In the genomic region with DNA sequence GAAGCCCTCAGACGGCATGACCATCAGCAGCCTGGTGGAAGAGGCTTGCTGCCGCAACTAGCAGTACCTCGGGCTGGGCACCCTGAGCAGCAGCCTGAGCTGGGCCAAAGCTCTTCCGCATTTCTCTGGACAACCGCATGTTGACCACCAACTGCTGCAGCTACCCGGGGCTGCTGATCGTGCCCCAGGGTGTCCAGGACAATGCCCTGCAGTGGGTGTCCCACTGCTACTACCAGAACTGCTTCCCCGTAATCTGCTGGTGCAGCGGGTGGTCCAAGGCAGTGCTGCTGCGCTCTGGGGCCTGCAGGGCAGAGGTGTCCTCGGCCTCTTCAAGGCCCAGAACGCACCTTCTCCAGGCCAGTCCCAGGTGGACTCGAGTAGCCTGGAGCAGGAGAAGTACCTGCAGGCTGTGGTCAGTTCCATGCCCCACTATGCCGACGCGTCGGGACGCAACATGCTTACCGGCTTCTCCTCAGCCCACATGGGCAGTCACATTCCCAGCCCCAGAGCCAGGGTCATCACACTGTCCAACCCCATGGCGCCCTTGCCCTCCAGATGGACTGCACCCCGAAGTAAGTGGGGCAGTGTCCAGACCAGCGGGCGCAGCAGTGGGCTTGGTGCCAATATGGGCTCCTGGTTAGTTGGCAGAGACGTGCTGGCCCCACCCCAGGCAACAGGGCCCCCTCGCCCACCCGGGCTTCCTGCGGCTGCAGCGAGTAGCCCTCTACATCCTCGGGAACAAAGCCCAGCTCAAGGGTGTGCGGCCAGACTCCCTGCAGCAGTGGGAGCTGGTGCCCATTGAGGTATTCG, we compare ENCODE assay signal across 10 cellular contexts. TPM values are rescaled to one million over a fixed set of nuclear protein-coding genes. Genes with fewer than 3 reads are reported as not detected.
"Had no signal": no experiment of that assay in that cellular context is flagged by ENCODE, and none has a peak within 500 bp of the region (broad histone marks: within the 10 kb centered on the region; RNA-seq: fewer than 3 reads in every experiment).

No MANE protein-coding gene starts in this region.

- H3K27ac ChIP-seq: GM23248, HL-60 had no signal

- H2AFZ ChIP-seq: GM23248 had no signal

- H3K9ac ChIP-seq: GM23248 had no signal

- H3K4me3 ChIP-seq: GM23248, K562 had no signal

- DNase-seq: GM23248, GOT3, H9, HCEC 1CT, HFFc6, IMR-90, KG1 had no signal

RNA-seq across cellular contexts. Expression of a gene that starts 19.5 kb away (rescaled TPM):
- total RNA-seq: GM23248, H4, HFFc6, IMR-90, K562 had no signal
- polyA plus RNA-seq: GM23248, IMR-90, K562 had no signal

RNA-seq across cellular contexts. Expression of a gene that starts 30.7 kb away (rescaled TPM):
- total RNA-seq: GM23248, H4, H9, HFFc6, IMR-90, K562 had no signal
- polyA plus RNA-seq: GM23248, IMR-90, K562 had no signal
